8 cellular contexts compared by ENCODE assay signal in genomic region chr21:15826147-15826780, GRCh38.
DNase-seq lines count a peak whose midpoint lies in the region; ATAC-seq and TF ChIP-seq lines count a peak whose summit lies in the region.

No MANE protein-coding gene starts in this region.

- H3K27ac Mint-ChIP-seq in T-helper 17 cell, result no peak overlapping the region

- H3K9ac ChIP-seq in parathyroid adenoma, result no peak overlapping the region

- no peaks in the 10 kb centered on the region for H3K27me3 Mint-ChIP-seq in T-helper 17 cell

- intact Hi-C loops in posterior vena cava (cut with DNase I), result no loop called here

- H3K79me2 ChIP-seq in parathyroid adenoma, result no peaks in the 10 kb centered on the region

- no peak overlapping the region for H3K4me3 ChIP-seq in fibroblast of pulmonary artery (replicated peaks; ENCODE audit: low read depth, low read length)
- no peak overlapping the region for H3K4me3 ChIP-seq in parathyroid adenoma (ENCODE audit: low read depth, low read length)
- H3K4me3 ChIP-seq in MG63, result no peak overlapping the region

- no peaks in the 10 kb centered on the region for H3K36me3 ChIP-seq in parathyroid adenoma (ENCODE audit: control insufficient read depth, insufficient read depth, low read length)
- peaks cover 37% of the 10 kb centered on the region for H3K36me3 ChIP-seq in MG63

- H3K4me2 ChIP-seq in parathyroid adenoma (ENCODE audit: low read length), result no peak overlapping the region

- no peak overlapping the region for H3K27ac ChIP-seq in parathyroid adenoma

- H3K27me3 ChIP-seq in parathyroid adenoma (ENCODE audit: control insufficient read depth, insufficient read depth, low read length), result no peaks in the 10 kb centered on the region
- no peaks in the 10 kb centered on the region for H3K27me3 ChIP-seq in MG63

- no peaks in the 10 kb centered on the region for H3K4me1 ChIP-seq in parathyroid adenoma

- H3K4me1 Mint-ChIP-seq in T-helper 17 cell, result peaks cover 21% of the 10 kb centered on the region

- ATAC-seq in GM18858 (IDR thresholded peaks at IDR 0.05; ENCODE audit: unreplicated experiment) (peak; percentile 70), HG03520 (IDR thresholded peaks at IDR 0.05; ENCODE audit: unreplicated experiment) (peak; percentile 85), T-helper 17 cell (peak; percentile 76)

- H3K36me3 Mint-ChIP-seq in T-helper 17 cell (ENCODE audit: low read depth), result peaks cover 5% of the 10 kb centered on the region

- TF ChIP-seq CTCF in fibroblast of pulmonary artery (IDR thresholded peaks at IDR 0.05; ENCODE audit: low read length, missing control alignments) (peak; percentile 66), parathyroid adenoma (IDR thresholded peaks at IDR 0.05) (peak; percentile 28)

- DNase-seq in COLO829 (ENCODE audit: low spot score) (peak; percentile 32), T-helper 17 cell (no peak), fibroblast of pulmonary artery (ENCODE audit: low read depth) (peak; percentile 74), posterior vena cava (ENCODE audit: low spot score) (no peak), MG63 (no peak)

- H2AFZ ChIP-seq in parathyroid adenoma, result no peak overlapping the region

- H3K9me3 ChIP-seq in T-helper 17 cell (ENCODE audit: control insufficient read depth, low read length, poor library complexity, severe bottlenecking), result no peaks in the 10 kb centered on the region
- H3K9me3 ChIP-seq in parathyroid adenoma (ENCODE audit: control insufficient read depth, low read length), result no peaks in the 10 kb centered on the region
- H3K9me3 ChIP-seq in MG63, result no peaks in the 10 kb centered on the region

- H3K4me3 Mint-ChIP-seq in T-helper 17 cell, result no peak overlapping the region

Comparison
In these comparisons a context has a peak if more than half of its experiments do, and no peak if none do; other contexts are left out.
1. DNase-seq: peak in COLO829 (single experiment) and fibroblast of pulmonary artery (single experiment); none in T-helper 17 cell (0 of 3), posterior vena cava (single experiment) and MG63 (single experiment).
2. Peak in every context shown above with its lines, with median percentiles within 50 percentile points of each other: ATAC-seq.